Comparison of ENCODE assay signal across 8 cellular contexts in the genomic region with DNA sequence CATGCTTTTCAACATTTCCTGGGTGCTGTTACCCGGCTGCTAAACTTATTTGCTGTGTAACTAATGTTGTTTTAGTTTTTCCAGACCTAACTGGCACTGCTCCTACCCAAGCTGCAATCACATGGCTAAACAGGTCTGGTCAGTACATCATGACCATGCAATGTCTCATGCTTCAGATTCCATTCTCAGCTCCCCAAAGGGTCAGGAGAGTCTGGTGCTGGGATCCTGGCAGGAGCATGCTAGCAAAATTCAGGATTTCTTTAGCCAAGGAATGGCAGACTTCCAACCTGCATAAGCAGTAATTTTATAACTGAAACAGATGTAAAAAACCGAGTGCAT. TPM values are rescaled to one million over a fixed set of nuclear protein-coding genes. Genes with fewer than 3 reads are reported as not detected.
DNase-seq lines count a peak whose midpoint lies in the region; ATAC-seq and TF ChIP-seq lines count a peak whose summit lies in the region.

No MANE protein-coding gene starts in this region.

- H3K27me3 ChIP-seq in ACC112 (ENCODE audit: insufficient read depth, low read length) = no peaks in the 10 kb centered on the region
- no peaks in the 10 kb centered on the region for H3K27me3 ChIP-seq in esophagus muscularis mucosa
- no peaks in the 10 kb centered on the region for H3K27me3 ChIP-seq in muscle layer of colon (ENCODE audit: control insufficient read depth in 1 of 2, insufficient read depth in 2 of 2, low read length in 2 of 2)

- DNase-seq in M059J (ENCODE audit: low read depth) (peak; percentile 39), esophagus muscularis mucosa (ENCODE audit: extremely low spot score) (no peak), NCI-H524 (lab: John Stamatoyannopoulos, UW) (no peak), NOMO-1 treated with DMSO at 0.1 percent for 48 hours (lab: John Stamatoyannopoulos, UW; ENCODE audit: unreplicated experiment) (no peak)

- H3K4me3 ChIP-seq in ACC112 (ENCODE audit: low read depth, low read length) = peak overlapping the region; percentile 46
- peak overlapping the region in 3 of 4 donors; percentile 28 to 32 (median 30) for H3K4me3 ChIP-seq in esophagus muscularis mucosa
- peak overlapping the region in 1 of 2 donors; percentile 29 for H3K4me3 ChIP-seq in muscle layer of colon (ENCODE audit: low read depth in 1 of 2, low read length in 2 of 2)

- 8% methylated on average over 2 of the region's 2 CpGs for WGBS in esophagus muscularis mucosa

- TF ChIP-seq POLR2A in esophagus muscularis mucosa (IDR thresholded peaks at IDR 0.05; ENCODE audit: low read depth) = no peak

- H3K9me3 ChIP-seq in esophagus muscularis mucosa (no peaks in the 10 kb centered on the region), muscle layer of colon (ENCODE audit: low read length) (no peaks in the 10 kb centered on the region)

- H3K36me3 ChIP-seq in ACC112 (ENCODE audit: insufficient read depth, low read length) (no peaks in the 10 kb centered on the region), esophagus muscularis mucosa (no peaks in the 10 kb centered on the region), muscle layer of colon (ENCODE audit: insufficient read depth, low read length) (no peaks in the 10 kb centered on the region)

- ATAC-seq in HG03521 (IDR thresholded peaks at IDR 0.05; ENCODE audit: unreplicated experiment) = no peak
- ATAC-seq in HG03280 (IDR thresholded peaks at IDR 0.05; ENCODE audit: unreplicated experiment) = no peak

- H2AFZ ChIP-seq in ACC112 (ENCODE audit: low read length, unreplicated experiment) = peak overlapping the region; percentile 89

- no peaks in the 10 kb centered on the region for H3K79me2 ChIP-seq in ACC112 (ENCODE audit: control insufficient read depth, insufficient read depth, low read length, unreplicated experiment)

- peak overlapping the region; percentile 49 for H3K27ac ChIP-seq in ACC112 (ENCODE audit: low read depth, low read length)
- peak overlapping the region; percentile 75 to 80 (median 78) for H3K27ac ChIP-seq in esophagus muscularis mucosa (replicated peaks in 1 of 4)
- peak overlapping the region; percentile 50 for H3K27ac ChIP-seq in muscle layer of colon (ENCODE audit: low read depth, low read length)

- H3K4me1 ChIP-seq in ACC112 (ENCODE audit: control insufficient read depth, insufficient read depth, low read length, unreplicated experiment) = peaks cover 15% of the 10 kb centered on the region
- H3K4me1 ChIP-seq in esophagus muscularis mucosa = peaks cover 19 to 40% (median 30%) of the 10 kb centered on the region in 4 donors
- peaks cover 25% of the 10 kb centered on the region for H3K4me1 ChIP-seq in muscle layer of colon (ENCODE audit: insufficient read depth, low read length)

- no peak for TF ChIP-seq EP300 in esophagus muscularis mucosa (IDR thresholded peaks at IDR 0.05)

- H3K9ac ChIP-seq in muscle layer of colon (ENCODE audit: low read length) = no peak overlapping the region

- intact Hi-C loops in esophagus muscularis mucosa (cut with DNase I) = loop anchor here (2.0 to 10.0 kb wide), 2 partner anchors 236 to 348 kb away; no protein-coding TSS in a partner anchor

- no peak for TF ChIP-seq CTCF in esophagus muscularis mucosa (IDR thresholded peaks at IDR 0.05)

RNA-seq across cellular contexts. Expression of a gene that starts 12.6 kb away (rescaled TPM):
- 64.1 and 83.3 TPM in 2 replicates for total RNA-seq in M059J (2014; rRNA removed; shearing (Covaris generic))
- 1 to 10 TPM in 1 of 4 donors, under 1 TPM in 3; 0.34 to 1.3 (median 0.74) TPM for total RNA-seq in esophagus muscularis mucosa

Comparison
In these comparisons a context has a peak if more than half of its experiments do, and no peak if none do; other contexts are left out.
1. RNA of a gene that starts 12.6 kb away (total RNA-seq): 64.1 to 83.3 TPM in M059J; 0.34 to 1.3 TPM in esophagus muscularis mucosa; every median in the first group is over 10 times any median in the second.
2. Peak in every context shown above with its lines, with median percentiles within 50 percentile points of each other: H3K27ac ChIP-seq.